In the genomic region with DNA sequence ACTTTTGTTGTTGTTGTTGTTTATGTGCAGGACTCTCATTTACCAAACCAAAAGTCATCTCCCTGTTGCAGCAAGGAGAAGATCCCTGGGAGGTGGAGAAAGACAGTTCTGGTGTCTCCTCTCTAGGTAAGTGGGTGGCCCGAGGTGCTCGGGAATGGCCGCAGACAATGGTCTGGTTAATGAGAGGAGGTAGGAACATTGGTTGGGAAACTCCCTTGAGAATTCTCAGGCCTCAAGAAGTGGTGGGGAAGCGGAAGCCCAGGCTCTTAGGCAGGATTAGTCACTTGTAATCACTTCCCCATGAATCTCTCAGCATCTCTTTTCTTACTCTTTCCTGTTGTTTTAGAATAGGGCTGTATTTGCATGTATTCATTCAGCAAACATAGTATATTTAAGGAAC, we compare ENCODE assay signal across 26 cellular contexts. TPM values are rescaled to one million over a fixed set of nuclear protein-coding genes. Genes with fewer than 3 reads are reported as not detected.
DNase-seq lines count a peak whose midpoint lies in the region; ATAC-seq and TF ChIP-seq lines count a peak whose summit lies in the region.
"Had no signal": no experiment of that assay in that cellular context is flagged by ENCODE, and none has a peak within 500 bp of the region (broad histone marks: within the 10 kb centered on the region; RNA-seq: fewer than 3 reads in every experiment).

No MANE protein-coding gene starts in this region.

- H3K27ac ChIP-seq in body of pancreas, result no peak overlapping the region
- H3K27ac ChIP-seq in left lung, result no peak overlapping the region
- no peak overlapping the region for H3K27ac ChIP-seq in smooth muscle cell (ENCODE audit: low read depth)
- H3K27ac ChIP-seq: Peyer's patch had no signal

- H3K4me3 ChIP-seq in NB4 (ENCODE audit: low read depth, low read length) (no peak overlapping the region), choroid plexus epithelial cell (ENCODE audit: low read depth, low read length) (no peak overlapping the region), body of pancreas (no peak overlapping the region), left lung (no peak overlapping the region), smooth muscle cell (no peak overlapping the region)
- H3K4me3 ChIP-seq: GM23338, Peyer's patch had no signal

- H3K4me1 ChIP-seq in body of pancreas (peaks cover 5% of the 10 kb centered on the region), left lung (peaks cover 0 to 4% of the 10 kb centered on the region in 2 donors), smooth muscle cell (ENCODE audit: low read depth) (no peaks in the 10 kb centered on the region)
- H3K4me1 ChIP-seq: BE2C, Peyer's patch had no signal

- ATAC-seq in body of pancreas (no peak), left lung (no peak), HG02885 (IDR thresholded peaks at IDR 0.05; ENCODE audit: poor library complexity, unreplicated experiment) (no peak)
- ATAC-seq: GM23338, HepG2 had no signal

- no peak for TF ChIP-seq POLR2A in NB4 (IDR thresholded peaks at IDR 0.05; ENCODE audit: extremely low read depth, insufficient read length)
- no peak for TF ChIP-seq POLR2A in body of pancreas (IDR thresholded peaks at IDR 0.05)

- H3K27ac Mint-ChIP-seq in osteocyte (ENCODE audit: unreplicated experiment), result no peak overlapping the region
- H3K27ac Mint-ChIP-seq: CD14-positive monocyte, GM23338, H9 had no signal

- intact Hi-C loops in body of pancreas (cut with DNase I), result no loop called here
- intact Hi-C loops in left lung (cut with DNase I), result no loop called here

- peaks cover 4% of the 10 kb centered on the region for H3K4me1 Mint-ChIP-seq in osteocyte (ENCODE audit: unreplicated experiment)
- H3K4me1 Mint-ChIP-seq: CD14-positive monocyte, GM23338 had no signal

- no peaks in the 10 kb centered on the region for H3K27me3 Mint-ChIP-seq in osteocyte (ENCODE audit: unreplicated experiment)

- no peak overlapping the region for H3K4me3 Mint-ChIP-seq in osteocyte (ENCODE audit: unreplicated experiment)
- H3K4me3 Mint-ChIP-seq: CD14-positive monocyte, GM23338, H9 had no signal

- no peak for TF ChIP-seq CTCF in NB4 (IDR thresholded peaks at IDR 0.05; ENCODE audit: low read depth, low read length)
- TF ChIP-seq CTCF in choroid plexus epithelial cell (conservative IDR thresholded peaks at IDR 0.05; ENCODE audit: low read depth, low read length), result no peak
- TF ChIP-seq CTCF in osteocyte (IDR thresholded peaks at IDR 0.05), result no peak
- TF ChIP-seq CTCF in body of pancreas (IDR thresholded peaks at IDR 0.05), result no peak
- TF ChIP-seq CTCF in left lung (IDR thresholded peaks at IDR 0.05), result no peak
- TF ChIP-seq CTCF in smooth muscle cell (IDR thresholded peaks at IDR 0.05; ENCODE audit: borderline replicate concordance, insufficient read depth, poor library complexity, severe bottlenecking), result no peak

- DNase-seq in CD1c-positive myeloid dendritic cell (ENCODE audit: extremely low spot score) (peak; percentile 31), NB4 (ENCODE audit: low read depth) (peak; percentile 24), choroid plexus epithelial cell (ENCODE audit: low read depth) (peak; percentile 12), osteocyte (ENCODE audit: extremely low spot score, unreplicated experiment) (peak; percentile 65), body of pancreas (no peak), left lung (no peak), smooth muscle cell (lab: John Stamatoyannopoulos, UW; ENCODE audit: unreplicated experiment) (no peak)
- DNase-seq: 8988T; ACHN; BE2C; Calu3; DMS79 treated with DMSO at 0.1 percent for 48 hours; H9; Karpas-422; NCI-H2029 treated with DMSO at 0.1 percent for 48 hours; NCI-H446 treated with DMSO at 0.1 percent for 48 hours; NCI-H526; NCI-H82; NK-92 treated with Interleukin-12 subunit alpha and Interleukin-12 subunit beta, amount 100 ng/mL, for 24 hours; Peyer's patch; SHP77 treated with DMSO at 0.1 percent for 48 hours had no signal

- peaks cover 13 to 15% of the 10 kb centered on the region in 2 donors for H3K36me3 ChIP-seq in body of pancreas (replicated peaks in 1 of 2; ENCODE audit: insufficient read depth in 1 of 2, low read depth in 2 of 2)
- peaks cover 3 to 97% of the 10 kb centered on the region in 2 donors for H3K36me3 ChIP-seq in left lung
- peaks cover 15% of the 10 kb centered on the region for H3K36me3 ChIP-seq in smooth muscle cell (ENCODE audit: low read depth)

- H3K9me3 Mint-ChIP-seq in osteocyte (ENCODE audit: unreplicated experiment), result peaks cover 9% of the 10 kb centered on the region

- H3K9me3 ChIP-seq in body of pancreas (no peaks in the 10 kb centered on the region), left lung (peaks cover 0 to 22% of the 10 kb centered on the region in 2 donors), smooth muscle cell (replicated peaks; ENCODE audit: low read depth) (no peaks in the 10 kb centered on the region)
- H3K9me3 ChIP-seq: BE2C had no signal

- no peak overlapping the region for H3K9ac ChIP-seq in smooth muscle cell (ENCODE audit: low read depth)

- H3K27me3 ChIP-seq in body of pancreas (no peaks in the 10 kb centered on the region), left lung (no peaks in the 10 kb centered on the region), smooth muscle cell (ENCODE audit: low read depth) (no peaks in the 10 kb centered on the region)
- H3K27me3 ChIP-seq: BE2C, Peyer's patch had no signal

- peaks cover 27% of the 10 kb centered on the region for H3K79me2 ChIP-seq in smooth muscle cell (ENCODE audit: low read depth)

- no peaks in the 10 kb centered on the region for H4K20me1 ChIP-seq in smooth muscle cell (ENCODE audit: low read depth)

- H3K36me3 Mint-ChIP-seq in osteocyte (ENCODE audit: unreplicated experiment), result peaks cover 68% of the 10 kb centered on the region

- H3F3A ChIP-seq in smooth muscle cell (ENCODE audit: low read depth), result no peaks in the 10 kb centered on the region

- 71 to 73% methylated on average over 4 of the region's 4 CpGs for WGBS in body of pancreas, 2 donors
- WGBS in smooth muscle cell (ENCODE audit: low lambda C conversion rate), result 85% methylated on average over 4 of the region's 4 CpGs

- no peak overlapping the region for H2AFZ ChIP-seq in smooth muscle cell (ENCODE audit: low read depth)
- H2AFZ ChIP-seq: GM23338 had no signal

- H3K4me2 ChIP-seq in smooth muscle cell, result no peak overlapping the region
- H3K4me2 ChIP-seq: GM23338 had no signal

RNA-seq across cellular contexts. Expression of a gene that starts 7.2 kb away (rescaled TPM):
- total RNA-seq in osteocyte (18.9 and 20.0 TPM in 2 replicates), body of pancreas (10 to 100 TPM; 21.3 to 33.9 TPM), left lung (10 to 100 TPM; 13.3 to 15.5 TPM), smooth muscle cell (10.9 and 16.0 TPM in 2 replicates)
- 2.2 and 4.1 TPM in 2 replicates for polyA plus RNA-seq in smooth muscle cell

RNA-seq across cellular contexts. Expression of a gene that starts 28.8 kb away (rescaled TPM):
- total RNA-seq in osteocyte (1.2 and 1.7 TPM in 2 replicates), body of pancreas (1 to 10 TPM; 1.8 to 2.6 TPM), left lung (1 to 10 TPM; 1.2 to 1.8 TPM), smooth muscle cell (3.2 and 5.8 TPM in 2 replicates)
- polyA plus RNA-seq in smooth muscle cell, result 2.2 and 3.2 TPM in 2 replicates
- total RNA-seq: HT1080 had no signal
- polyA plus RNA-seq: CD14-positive monocyte had no signal

Comparison
In these comparisons a context has a peak if more than half of its experiments do, and no peak if none do; other contexts are left out.
1. DNase-seq: peak in CD1c-positive myeloid dendritic cell (single experiment), NB4 (single experiment), choroid plexus epithelial cell (single experiment) and osteocyte (single experiment); none in body of pancreas (0 of 4), left lung (0 of 2) and smooth muscle cell (single experiment).